2 cellular contexts compared by ENCODE assay signal in the genomic region with DNA sequence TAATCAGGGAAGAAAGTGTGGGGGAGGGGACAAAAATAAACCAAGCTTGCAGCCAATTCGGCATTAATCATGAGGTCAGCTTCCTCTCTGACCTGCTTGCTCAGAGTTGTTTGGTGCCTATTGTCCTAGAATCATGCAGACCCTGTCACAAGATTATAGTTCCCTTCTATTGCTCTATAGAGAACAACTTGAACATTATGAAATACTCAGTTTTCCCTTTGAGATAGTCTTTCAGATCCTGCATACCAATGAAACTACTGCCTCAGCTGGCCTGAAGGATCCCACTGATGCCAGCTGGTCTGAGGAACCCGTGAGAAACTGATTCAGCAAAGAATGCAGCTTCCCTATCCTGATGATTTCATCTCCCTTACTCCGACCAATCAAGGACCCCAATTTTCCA.
A peak's percentile ranks its signal among the peaks of the same experiment; 100 is the strongest.
TF ChIP-seq lines count a peak whose summit lies in the region.

No MANE protein-coding gene starts in this region.

TF ChIP-seq in GM12878, 131 proteins besides CTCF, POLR2A, EP300 and RAD21 (continues in another document):
- no peak for TF ChIP-seq BCL11A (IDR thresholded peaks at IDR 0.05; ENCODE audit: low read depth, low read length)
- TF ChIP-seq KAT2A (conservative IDR thresholded peaks at IDR 0.05; ENCODE audit: control insufficient read depth, low read depth, low read length), result no peak
- no peak for TF ChIP-seq RCOR1 (conservative IDR thresholded peaks at IDR 0.05; ENCODE audit: low read depth, low read length)
- TF ChIP-seq ZBTB4 (CRISPR knock-in tag; IDR thresholded peaks at IDR 0.05), result no peak
- TF ChIP-seq, protein P1, sequence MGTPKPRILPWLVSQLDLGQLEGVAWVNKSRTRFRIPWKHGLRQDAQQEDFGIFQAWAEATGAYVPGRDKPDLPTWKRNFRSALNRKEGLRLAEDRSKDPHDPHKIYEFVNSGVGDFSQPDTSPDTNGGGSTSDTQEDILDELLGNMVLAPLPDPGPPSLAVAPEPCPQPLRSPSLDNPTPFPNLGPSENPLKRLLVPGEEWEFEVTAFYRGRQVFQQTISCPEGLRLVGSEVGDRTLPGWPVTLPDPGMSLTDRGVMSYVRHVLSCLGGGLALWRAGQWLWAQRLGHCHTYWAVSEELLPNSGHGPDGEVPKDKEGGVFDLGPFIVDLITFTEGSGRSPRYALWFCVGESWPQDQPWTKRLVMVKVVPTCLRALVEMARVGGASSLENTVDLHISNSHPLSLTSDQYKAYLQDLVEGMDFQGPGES (IDR thresholded peaks at IDR 0.05), result no peak
- TF ChIP-seq ZNF687 (IDR thresholded peaks at IDR 0.05), result no peak
- TF ChIP-seq ATF7 (IDR thresholded peaks at IDR 0.05; ENCODE audit: low read depth), result no peak
- TF ChIP-seq SIN3A (IDR thresholded peaks at IDR 0.05; ENCODE audit: low read depth, low read length), result no peak
- no peak for TF ChIP-seq ZBTB11 (CRISPR knock-in tag; IDR thresholded peaks at IDR 0.05)
- TF ChIP-seq RFX5 (IDR thresholded peaks at IDR 0.05; ENCODE audit: low read depth, low read length), result no peak
- no peak for TF ChIP-seq EZH2 (IDR thresholded peaks at IDR 0.05; ENCODE audit: borderline replicate concordance, control insufficient read depth, low read depth, low read length)

TF ChIP-seq in HepG2, 621 proteins besides CTCF, POLR2A, EP300 and RAD21:
- no peak for TF ChIP-seq MEIS1 (CRISPR knock-in tag; IDR thresholded peaks at IDR 0.05; ENCODE audit: borderline replicate concordance)
- no peak for TF ChIP-seq NCOA5 (CRISPR knock-in tag; IDR thresholded peaks at IDR 0.05)
- TF ChIP-seq, protein P2, sequence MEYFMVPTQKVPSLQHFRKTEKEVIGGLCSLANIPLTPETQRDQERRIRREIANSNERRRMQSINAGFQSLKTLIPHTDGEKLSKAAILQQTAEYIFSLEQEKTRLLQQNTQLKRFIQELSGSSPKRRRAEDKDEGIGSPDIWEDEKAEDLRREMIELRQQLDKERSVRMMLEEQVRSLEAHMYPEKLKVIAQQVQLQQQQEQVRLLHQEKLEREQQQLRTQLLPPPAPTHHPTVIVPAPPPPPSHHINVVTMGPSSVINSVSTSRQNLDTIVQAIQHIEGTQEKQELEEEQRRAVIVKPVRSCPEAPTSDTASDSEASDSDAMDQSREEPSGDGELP (IDR thresholded peaks at IDR 0.05; ENCODE audit: borderline replicate concordance, low read depth), result peak; percentile 28; the same call in 1 of the 2 replicates
- 0 out of 2 replicates have a peak, but pooled peaks have one; percentile 47 for TF ChIP-seq ZNF317 (CRISPR knock-in tag; IDR thresholded peaks at IDR 0.05)
- TF ChIP-seq ZNF10 (CRISPR knock-in tag; IDR thresholded peaks at IDR 0.05; ENCODE audit: borderline replicate concordance, low read depth), result no peak
- TF ChIP-seq ZFX (CRISPR knock-in tag; IDR thresholded peaks at IDR 0.05; ENCODE audit: low read depth), result peak; percentile 22; the same call in 1 of the 2 replicates
- no peak for TF ChIP-seq NR2F6 (IDR thresholded peaks at IDR 0.05)
- no peak for TF ChIP-seq NR2F6 (CRISPR knock-in tag; IDR thresholded peaks at IDR 0.05)
